In the genomic region with DNA sequence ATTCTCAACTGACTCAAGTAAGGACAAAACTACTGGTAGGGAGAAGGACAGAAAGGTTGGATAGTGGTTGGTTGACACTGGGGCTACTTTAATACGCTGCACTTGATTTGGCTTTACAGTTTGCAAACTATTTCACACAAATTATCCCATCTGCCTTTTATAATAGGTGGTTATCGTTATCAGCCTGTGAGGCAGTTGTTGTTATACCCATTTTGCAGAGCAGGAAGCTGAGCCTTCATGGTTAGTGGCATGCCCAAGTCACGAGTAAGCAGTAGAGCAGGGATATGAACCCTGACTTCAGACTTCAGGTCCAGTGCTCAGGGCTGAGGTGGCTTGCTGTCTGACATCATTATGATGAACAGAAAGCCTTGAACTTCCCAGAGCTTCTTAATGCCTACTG, we compare ENCODE assay signal across 1 cellular context.
A peak's percentile ranks its signal among the peaks of the same experiment; 100 is the strongest.
TF ChIP-seq lines count a peak whose summit lies in the region.

No MANE protein-coding gene starts in this region.

TF ChIP-seq in HepG2, 621 proteins besides CTCF, POLR2A, EP300 and RAD21:
- no peak for TF ChIP-seq ZNF777 (CRISPR knock-in tag; IDR thresholded peaks at IDR 0.05)
- TF ChIP-seq ZNF629 (CRISPR knock-in tag; conservative IDR thresholded peaks at IDR 0.05), result peak; percentile 80
